In genomic region chr17:75380750-75381149, GRCh38 we compare ENCODE assay signal across 15 cellular contexts.
"Had no signal": no experiment of that assay in that cellular context is flagged by ENCODE, and none has a peak within 500 bp of the region (broad histone marks: within the 10 kb centered on the region; RNA-seq: fewer than 3 reads in every experiment).

No MANE protein-coding gene starts in this region.

- DNase-seq: activated CD4-positive, alpha-beta T cell treated with anti-CD3 and anti-CD28 coated beads, Interleukin-2, amount 10 ng/mL, durations not matched to agents 7 days and 5 days; activated CD4-positive, CD25-positive, alpha-beta regulatory T cell; activated effector memory CD4-positive, alpha-beta T cell treated with anti-CD3 and anti-CD28 coated beads, Interleukin-2, amount 50 U/mL, for 16 hours; activated naive CD8-positive, alpha-beta T cell treated with anti-CD3 and anti-CD28 coated beads for 36 hours; brain microvascular endothelial cell; effector CD8-positive, alpha-beta T cell; foreskin fibroblast; kidney glomerular epithelial cell; retina; stimulated activated CD4-positive, alpha-beta T cell treated with anti-CD3 and anti-CD28 coated beads, Interleukin-12 subunit alpha, Interleukin-12 subunit beta, amount 100 ng/mL, for 4 hours; T-helper 2 cell had no signal

- H3K9me3 Mint-ChIP-seq: activated CD4-positive, alpha-beta T cell treated with anti-CD3 and anti-CD28 coated beads, Interleukin-2, amount 10 ng/mL, durations not matched to agents 7 days and 5 days; activated naive CD8-positive, alpha-beta T cell treated with anti-CD3 and anti-CD28 coated beads for 36 hours; central memory CD8-positive, alpha-beta T cell; stimulated activated memory B cell treated with anti-CD40 and anti-IgM and Interleukin-4, amounts not matched to agents 10 μg/mL and 1 μg/mL and 100 μg/mL, for 72 hours had no signal

- H3K27me3 Mint-ChIP-seq: activated CD4-positive, alpha-beta T cell treated with anti-CD3 and anti-CD28 coated beads, Interleukin-2, amount 10 ng/mL, durations not matched to agents 7 days and 5 days; activated naive CD8-positive, alpha-beta T cell treated with anti-CD3 and anti-CD28 coated beads for 36 hours; central memory CD8-positive, alpha-beta T cell; stimulated activated memory B cell treated with anti-CD40 and anti-IgM and Interleukin-4, amounts not matched to agents 10 μg/mL and 1 μg/mL and 100 μg/mL, for 72 hours had no signal

- H2AFZ ChIP-seq: parathyroid adenoma had no signal

- H3K4me3 Mint-ChIP-seq: activated CD4-positive, alpha-beta T cell treated with anti-CD3 and anti-CD28 coated beads, Interleukin-2, amount 10 ng/mL, durations not matched to agents 7 days and 5 days; activated naive CD8-positive, alpha-beta T cell treated with anti-CD3 and anti-CD28 coated beads for 36 hours; central memory CD8-positive, alpha-beta T cell; stimulated activated memory B cell treated with anti-CD40 and anti-IgM and Interleukin-4, amounts not matched to agents 10 μg/mL and 1 μg/mL and 100 μg/mL, for 72 hours had no signal

- H3K9ac ChIP-seq: parathyroid adenoma had no signal

- H3K27me3 ChIP-seq: brain microvascular endothelial cell, tibial nerve had no signal

- H3K27ac ChIP-seq: brain microvascular endothelial cell, parathyroid adenoma had no signal

- ATAC-seq: stimulated activated memory B cell treated with anti-CD40 and anti-IgM and Interleukin-4, amounts not matched to agents 10 μg/mL and 1 μg/mL and 100 μg/mL, for 72 hours had no signal

- H3K27ac Mint-ChIP-seq: activated CD4-positive, alpha-beta T cell treated with anti-CD3 and anti-CD28 coated beads, Interleukin-2, amount 10 ng/mL, durations not matched to agents 7 days and 5 days; activated naive CD8-positive, alpha-beta T cell treated with anti-CD3 and anti-CD28 coated beads for 36 hours; stimulated activated memory B cell treated with anti-CD40 and anti-IgM and Interleukin-4, amounts not matched to agents 10 μg/mL and 1 μg/mL and 100 μg/mL, for 72 hours had no signal

- H3K36me3 ChIP-seq: brain microvascular endothelial cell had no signal

- H3K9me3 ChIP-seq: tibial nerve had no signal

- H3K4me3 ChIP-seq: tibial nerve had no signal
